In genomic region chr3:136263251-136263650, GRCh38 we compare ENCODE assay signal across 21 cellular contexts.
"Had no signal": no experiment of that assay in that cellular context is flagged by ENCODE, and none has a peak within 500 bp of the region (broad histone marks: within the 10 kb centered on the region; RNA-seq: fewer than 3 reads in every experiment).

No MANE protein-coding gene starts in this region.

- H3K4me3 ChIP-seq: K562, SJSA1, SK-N-MC had no signal

- H3K27me3 ChIP-seq: SJSA1 had no signal

- H3K27ac ChIP-seq: KMS-11, SJSA1, SK-N-MC had no signal

- DNase-seq: Kasumi-1, NCI-H1092, NCI-H1105 treated with DMSO at 0.1 percent for 48 hours, NCI-H1436, NCI-H187, NCI-H2029, NCI-H2081 treated with DMSO at 0.1 percent for 48 hours, NCI-H2171, NCI-H226, NCI-H446, NCI-H510A, NCI-H524 treated with DMSO at 0.1 percent for 48 hours, NCI-H69, NCI-H774, Right ventricle myocardium superior, RPMI8226, SIG-M5 had no signal

- ATAC-seq: K562 had no signal
